ENCODE assay signal across 1 cellular context in genomic region chr4:139188648-139189416, GRCh38.
TF ChIP-seq lines count a peak whose summit lies in the region.

No MANE protein-coding gene starts in this region.

TF ChIP-seq in K562, 482 proteins besides CTCF, POLR2A, EP300 and RAD21 (continued from another document and continues in another):
- TF ChIP-seq FOXM1 (IDR thresholded peaks at IDR 0.05; ENCODE audit: low read depth): no peak
- no peak for TF ChIP-seq FOXM1 (CRISPR knock-in tag; IDR thresholded peaks at IDR 0.05; ENCODE audit: low read depth)
- no peak for TF ChIP-seq ZFP91 (CRISPR knock-in tag; IDR thresholded peaks at IDR 0.05)
- TF ChIP-seq CHAMP1 (IDR thresholded peaks at IDR 0.05): no peak; the same call in 1 of the 2 replicates
- TF ChIP-seq POU5F1 (IDR thresholded peaks at IDR 0.05; ENCODE audit: borderline replicate concordance, low read depth, low read length, partially characterized antibody): no peak
- no peak for TF ChIP-seq ATF6 (CRISPR knock-in tag; IDR thresholded peaks at IDR 0.05)
- no peak for TF ChIP-seq YBX1 (IDR thresholded peaks at IDR 0.05)
- TF ChIP-seq ZNF639 (CRISPR knock-in tag; conservative IDR thresholded peaks at IDR 0.05 in 1 of 2, IDR thresholded peaks at IDR 0.05 in 1 of 2): no peak
- TF ChIP-seq E2F5 (CRISPR knock-in tag; IDR thresholded peaks at IDR 0.05): no peak
- TF ChIP-seq ILK (tag; IDR thresholded peaks at IDR 0.05; ENCODE audit: borderline replicate concordance, low read depth): no peak
- TF ChIP-seq AFF1 (IDR thresholded peaks at IDR 0.05; ENCODE audit: low read depth in 1 of 2, partially characterized antibody in 2 of 2): peak in 1 of 2 experiments; percentile 49
- TF ChIP-seq CHD7 (IDR thresholded peaks at IDR 0.05; ENCODE audit: low read depth, low read length): no peak
- TF ChIP-seq TBP (optimal IDR thresholded peaks at IDR 0.05; ENCODE audit: low read depth, low read length): peak; percentile 41
- no peak for TF ChIP-seq ZNF165 (CRISPR knock-in tag; IDR thresholded peaks at IDR 0.05; ENCODE audit: borderline replicate concordance)
- no peak for TF ChIP-seq RBFOX2 (IDR thresholded peaks at IDR 0.05; ENCODE audit: low read depth, low read length)
- TF ChIP-seq RBM39 (optimal IDR thresholded peaks at IDR 0.05; ENCODE audit: low read depth, low read length): no peak
- TF ChIP-seq DPF2 (IDR thresholded peaks at IDR 0.05): peak; percentile 90
- no peak for TF ChIP-seq THRB (CRISPR knock-in tag; conservative IDR thresholded peaks at IDR 0.05)
- no peak for TF ChIP-seq EZH2 (IDR thresholded peaks at IDR 0.05; ENCODE audit: borderline replicate concordance, low read depth, low read length)
- no peak for TF ChIP-seq HSF4 (CRISPR knock-in tag; IDR thresholded peaks at IDR 0.05; ENCODE audit: borderline replicate concordance)
- 0 out of 2 replicates have a peak, but pooled peaks have one; percentile 13 for TF ChIP-seq HBP1 (CRISPR knock-in tag; IDR thresholded peaks at IDR 0.05)
